In the genomic region with DNA sequence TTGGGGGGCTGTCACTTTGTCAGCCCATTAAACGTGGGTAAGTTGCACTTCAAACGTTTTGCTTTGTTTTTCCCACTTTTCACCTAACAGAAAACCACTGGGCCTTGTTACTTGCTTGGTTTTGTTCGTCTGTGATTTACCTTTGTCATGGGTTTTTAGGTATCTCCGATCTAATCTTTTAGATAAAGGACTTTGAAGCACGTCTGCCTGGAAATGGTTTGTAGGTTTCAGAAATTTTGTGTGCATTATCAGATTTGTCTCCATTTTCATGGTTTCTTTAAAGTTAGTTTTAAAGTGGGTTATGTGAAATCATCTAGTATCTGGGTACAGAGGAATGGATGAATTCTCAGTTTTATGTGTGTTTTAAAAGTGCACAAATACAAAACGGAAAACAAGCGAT, we compare ENCODE assay signal across 17 cellular contexts. TPM values are rescaled to one million over a fixed set of nuclear protein-coding genes. Genes with fewer than 3 reads are reported as not detected.
DNase-seq lines count a peak whose midpoint lies in the region; ATAC-seq lines count a peak whose summit lies in the region.
"Had no signal": no experiment of that assay in that cellular context is flagged by ENCODE, and none has a peak within 500 bp of the region (broad histone marks: within the 10 kb centered on the region; RNA-seq: fewer than 3 reads in every experiment).

No MANE protein-coding gene starts in this region.

- ATAC-seq in CD4-positive, CD25-positive, alpha-beta regulatory T cell (ENCODE audit: low read depth in 2 of 2): no peak
- no peak for ATAC-seq in effector memory CD8-positive, alpha-beta T cell (replicated peaks)
- no peak for ATAC-seq in GM19035 (IDR thresholded peaks at IDR 0.05; ENCODE audit: unreplicated experiment)
- ATAC-seq: A549 had no signal

- H3K36me3 Mint-ChIP-seq in activated CD4-positive, alpha-beta memory T cell treated with anti-CD3 and anti-CD28 coated beads for 36 hours: peaks cover 14% of the 10 kb centered on the region
- peaks cover 39% of the 10 kb centered on the region for H3K36me3 Mint-ChIP-seq in activated CD4-positive, alpha-beta memory T cell treated with anti-CD3 and anti-CD28 coated beads, Interleukin-2, amount 10 ng/mL, durations not matched to agents 7 days and 5 days (ENCODE audit: low read depth)
- H3K36me3 Mint-ChIP-seq in CD4-positive, CD25-positive, alpha-beta regulatory T cell: peaks cover 8% of the 10 kb centered on the region
- peaks cover 64% of the 10 kb centered on the region for H3K36me3 Mint-ChIP-seq in effector memory CD8-positive, alpha-beta T cell (ENCODE audit: insufficient read depth)

- H3K9me3 ChIP-seq in CD4-positive, CD25-positive, alpha-beta regulatory T cell (ENCODE audit: control insufficient read depth in 2 of 2, low read length in 2 of 2): no peaks in the 10 kb centered on the region
- H3K9me3 ChIP-seq: A549, MG63 had no signal

- no peaks in the 10 kb centered on the region for H3K9me3 Mint-ChIP-seq in activated CD4-positive, alpha-beta memory T cell treated with anti-CD3 and anti-CD28 coated beads for 36 hours
- peaks cover 2% of the 10 kb centered on the region for H3K9me3 Mint-ChIP-seq in activated CD4-positive, alpha-beta memory T cell treated with anti-CD3 and anti-CD28 coated beads, Interleukin-2, amount 10 ng/mL, durations not matched to agents 7 days and 5 days
- H3K9me3 Mint-ChIP-seq in CD4-positive, CD25-positive, alpha-beta regulatory T cell: no peaks in the 10 kb centered on the region
- H3K9me3 Mint-ChIP-seq in effector memory CD8-positive, alpha-beta T cell: no peaks in the 10 kb centered on the region

- POLR2A ChIA-PET in activated CD4-positive, alpha-beta memory T cell treated with anti-CD3 and anti-CD28 coated beads for 36 hours (lab: Charles Lee): no interaction called here
- POLR2A ChIA-PET in activated CD4-positive, alpha-beta memory T cell treated with anti-CD3 and anti-CD28 coated beads, Interleukin-2, amount 10 ng/mL, durations not matched to agents 7 days and 5 days (lab: Charles Lee): no interaction called here

- no peak overlapping the region for H3K4me3 Mint-ChIP-seq in activated CD4-positive, alpha-beta memory T cell treated with anti-CD3 and anti-CD28 coated beads for 36 hours
- no peak overlapping the region for H3K4me3 Mint-ChIP-seq in activated CD4-positive, alpha-beta memory T cell treated with anti-CD3 and anti-CD28 coated beads, Interleukin-2, amount 10 ng/mL, durations not matched to agents 7 days and 5 days
- H3K4me3 Mint-ChIP-seq in CD4-positive, CD25-positive, alpha-beta regulatory T cell: peak overlapping the region in 1 of 4 donors; percentile 55
- peak overlapping the region in 1 of 2 donors; percentile 22 for H3K4me3 Mint-ChIP-seq in effector memory CD8-positive, alpha-beta T cell

- no peaks in the 10 kb centered on the region for H3K27me3 Mint-ChIP-seq in activated CD4-positive, alpha-beta memory T cell treated with anti-CD3 and anti-CD28 coated beads for 36 hours
- no peaks in the 10 kb centered on the region for H3K27me3 Mint-ChIP-seq in activated CD4-positive, alpha-beta memory T cell treated with anti-CD3 and anti-CD28 coated beads, Interleukin-2, amount 10 ng/mL, durations not matched to agents 7 days and 5 days
- no peaks in the 10 kb centered on the region for H3K27me3 Mint-ChIP-seq in CD4-positive, CD25-positive, alpha-beta regulatory T cell
- no peaks in the 10 kb centered on the region for H3K27me3 Mint-ChIP-seq in effector memory CD8-positive, alpha-beta T cell

- intact Hi-C loops in activated CD4-positive, alpha-beta memory T cell treated with anti-CD3 and anti-CD28 coated beads for 36 hours (cut with micrococcal nuclease): loop anchor here (10.0 kb wide), 1 partner anchor 469 kb away; no protein-coding TSS in a partner anchor

- no peaks in the 10 kb centered on the region for H3K27me3 ChIP-seq in CD4-positive, CD25-positive, alpha-beta regulatory T cell (ENCODE audit: control insufficient read depth, insufficient read depth, low read length)
- no peaks in the 10 kb centered on the region for H3K27me3 ChIP-seq in H7 (ENCODE audit: control insufficient read depth, insufficient read depth, low read length)
- H3K27me3 ChIP-seq: MG63 had no signal

- peaks cover 71% of the 10 kb centered on the region for H3K4me1 Mint-ChIP-seq in activated CD4-positive, alpha-beta memory T cell treated with anti-CD3 and anti-CD28 coated beads for 36 hours (ENCODE audit: low read depth)
- H3K4me1 Mint-ChIP-seq in activated CD4-positive, alpha-beta memory T cell treated with anti-CD3 and anti-CD28 coated beads, Interleukin-2, amount 10 ng/mL, durations not matched to agents 7 days and 5 days: peaks cover 65% of the 10 kb centered on the region
- peaks cover 18 to 81% (median 52%) of the 10 kb centered on the region in 4 donors for H3K4me1 Mint-ChIP-seq in CD4-positive, CD25-positive, alpha-beta regulatory T cell
- peaks cover 63 to 64% of the 10 kb centered on the region in 2 donors for H3K4me1 Mint-ChIP-seq in effector memory CD8-positive, alpha-beta T cell (ENCODE audit: low read depth in 2 of 2)

- no peak overlapping the region for H3K4me3 ChIP-seq in CD4-positive, CD25-positive, alpha-beta regulatory T cell (ENCODE audit: low read depth, low read length)
- H3K4me3 ChIP-seq in H7 (ENCODE audit: insufficient read depth, low read depth, low read length): no peak overlapping the region
- H3K4me3 ChIP-seq: A549, MG63 had no signal

- CTCF ChIA-PET in activated CD4-positive, alpha-beta memory T cell treated with anti-CD3 and anti-CD28 coated beads for 36 hours (lab: Charles Lee): no interaction called here
- CTCF ChIA-PET in activated CD4-positive, alpha-beta memory T cell treated with anti-CD3 and anti-CD28 coated beads, Interleukin-2, amount 10 ng/mL, durations not matched to agents 7 days and 5 days (lab: Charles Lee): no interaction called here

- H3K36me3 ChIP-seq in CD4-positive, CD25-positive, alpha-beta regulatory T cell (ENCODE audit: control insufficient read depth, insufficient read depth, low read length): no peaks in the 10 kb centered on the region
- H3K36me3 ChIP-seq in H7 (replicated peaks; ENCODE audit: control insufficient read depth, insufficient read depth, low read length): no peaks in the 10 kb centered on the region
- H3K36me3 ChIP-seq: MG63 had no signal

- H3K27ac Mint-ChIP-seq in activated CD4-positive, alpha-beta memory T cell treated with anti-CD3 and anti-CD28 coated beads for 36 hours: peak overlapping the region; percentile 74
- H3K27ac Mint-ChIP-seq in activated CD4-positive, alpha-beta memory T cell treated with anti-CD3 and anti-CD28 coated beads, Interleukin-2, amount 10 ng/mL, durations not matched to agents 7 days and 5 days: no peak overlapping the region
- peak overlapping the region; percentile 2 to 64 (median 32) for H3K27ac Mint-ChIP-seq in CD4-positive, CD25-positive, alpha-beta regulatory T cell
- peak overlapping the region; percentile 52 to 95 for H3K27ac Mint-ChIP-seq in effector memory CD8-positive, alpha-beta T cell

- peak overlapping the region; percentile 33 for H3K27ac ChIP-seq in CD4-positive, CD25-positive, alpha-beta regulatory T cell (ENCODE audit: insufficient read depth, low read length, poor library complexity, severe bottlenecking)
- H3K27ac ChIP-seq: A549, C4-2B had no signal

- peaks cover 36% of the 10 kb centered on the region for H3K4me1 ChIP-seq in CD4-positive, CD25-positive, alpha-beta regulatory T cell (ENCODE audit: control insufficient read depth, insufficient read depth, low read length, poor library complexity, severe bottlenecking)

- DNase-seq in activated CD4-positive, alpha-beta memory T cell treated with anti-CD3 and anti-CD28 coated beads for 36 hours: no peak
- no peak for DNase-seq in activated CD4-positive, alpha-beta memory T cell treated with anti-CD3 and anti-CD28 coated beads, Interleukin-2, amount 10 ng/mL, durations not matched to agents 7 days and 5 days
- DNase-seq in CD4-positive, CD25-positive, alpha-beta regulatory T cell: no peak
- DNase-seq in H7 (peak; percentile 7), HuH-7 (ENCODE audit: low spot score) (no peak)
- DNase-seq in effector memory CD8-positive, alpha-beta T cell: no peak
- DNase-seq: MG63; NCI-H1092 treated with DMSO at 0.1 percent for 48 hours; NCI-H1694 treated with DMSO at 0.1 percent for 48 hours; NCI-H345; NCI-H526 treated with DMSO at 0.1 percent for 48 hours; NK-92 treated with Interleukin-12 subunit alpha and Interleukin-12 subunit beta, amount 100 ng/mL, for 24 hours; OCI-M1; RPMI8226 had no signal

RNA-seq across cellular contexts. Expression of a gene that starts 6.4 kb away (rescaled TPM):
- 10 to 100 TPM; 35.4 to 36.0 TPM for total RNA-seq in activated CD4-positive, alpha-beta memory T cell treated with anti-CD3 and anti-CD28 coated beads for 36 hours
- total RNA-seq in activated CD4-positive, alpha-beta memory T cell treated with anti-CD3 and anti-CD28 coated beads, Interleukin-2, amount 10 ng/mL, durations not matched to agents 7 days and 5 days: 10 to 100 TPM; 34.8 to 38.0 TPM
- 59.7 TPM for total RNA-seq in CD4-positive, CD25-positive, alpha-beta regulatory T cell
- polyA plus RNA-seq in CD4-positive, CD25-positive, alpha-beta regulatory T cell: 10 to 100 TPM; 12.9 to 16.9 (median 15.7) TPM
- 38.9 and 39.1 TPM in 2 replicates for total RNA-seq in H7 (2014; rRNA removed; shearing (Covaris generic))
